Comparison of ENCODE assay signal across 20 cellular contexts in genomic region chr1:216464489-216464888, GRCh38. TPM values are rescaled to one million over a fixed set of nuclear protein-coding genes. Genes with fewer than 3 reads are reported as not detected.
A peak's percentile ranks its signal among the peaks of the same experiment; 100 is the strongest.
DNase-seq lines count a peak whose midpoint lies in the region; ATAC-seq and TF ChIP-seq lines count a peak whose summit lies in the region.
"Had no signal": no experiment of that assay in that cellular context is flagged by ENCODE, and none has a peak within 500 bp of the region (broad histone marks: within the 10 kb centered on the region; RNA-seq: fewer than 3 reads in every experiment).

No MANE protein-coding gene starts in this region.

- H3K4ac ChIP-seq in mesenchymal stem cell (ENCODE audit: low read depth in 1 of 2, low read length in 2 of 2) = no peak overlapping the region

- no peaks in the 10 kb centered on the region for H3K36me3 Mint-ChIP-seq in CD8-positive, alpha-beta T cell
- H3K36me3 Mint-ChIP-seq: CD4-positive, alpha-beta memory T cell; naive B cell had no signal

- H2BK120ac ChIP-seq in mesenchymal stem cell (ENCODE audit: low read depth, low read length) = no peak overlapping the region

- no peaks in the 10 kb centered on the region for H3K9me3 ChIP-seq in mesenchymal stem cell (ENCODE audit: control insufficient read depth, low read length)
- H3K9me3 ChIP-seq in CD8-positive, alpha-beta T cell (ENCODE audit: low read length) = no peaks in the 10 kb centered on the region
- H3K9me3 ChIP-seq: colonic mucosa, gastroesophageal sphincter had no signal

- H3K4me1 Mint-ChIP-seq in CD8-positive, alpha-beta T cell (ENCODE audit: low read depth) = no peaks in the 10 kb centered on the region
- H3K4me1 Mint-ChIP-seq: CD4-positive, alpha-beta memory T cell; naive B cell had no signal

- TF ChIP-seq CTCF in cardiac fibroblast (IDR thresholded peaks at IDR 0.05; ENCODE audit: low read depth, low read length) = no peak
- no peak for TF ChIP-seq CTCF in CD8-positive, alpha-beta T cell (IDR thresholded peaks at IDR 0.05)

- CTCF ChIA-PET in CD8-positive, alpha-beta T cell (lab: Charles Lee) = interaction anchor here (0.7 kb wide), 1 partner anchor 377 kb away, joined by 3 read pairs; no protein-coding TSS in a partner anchor

- no peak overlapping the region for H3K4me3 Mint-ChIP-seq in CD8-positive, alpha-beta T cell
- H3K4me3 Mint-ChIP-seq: CD4-positive, alpha-beta memory T cell; naive B cell had no signal

- H3K27ac Mint-ChIP-seq in CD8-positive, alpha-beta T cell = no peak overlapping the region
- H3K27ac Mint-ChIP-seq: CD4-positive, alpha-beta memory T cell had no signal

- no peaks in the 10 kb centered on the region for H3K36me3 ChIP-seq in mesenchymal stem cell (ENCODE audit: control insufficient read depth in 1 of 2, insufficient read depth in 2 of 2, low read depth in 1 of 2, low read length in 2 of 2)
- no peaks in the 10 kb centered on the region for H3K36me3 ChIP-seq in CD8-positive, alpha-beta T cell (ENCODE audit: insufficient read depth, low read length)
- H3K36me3 ChIP-seq: colonic mucosa, gastroesophageal sphincter had no signal

- no peak overlapping the region for H2BK15ac ChIP-seq in mesenchymal stem cell (ENCODE audit: low read depth, poor library complexity, severe bottlenecking)

- no peak overlapping the region for H4K91ac ChIP-seq in mesenchymal stem cell (ENCODE audit: low read length)

- H3K4me3 ChIP-seq in cardiac fibroblast (replicated peaks in 1 of 2; ENCODE audit: low read depth in 2 of 2, low read length in 2 of 2) = no peak overlapping the region
- H3K4me3 ChIP-seq in mesenchymal stem cell (ENCODE audit: insufficient read depth in 1 of 2, low read depth in 1 of 2, low read length in 2 of 2) = no peak overlapping the region
- no peak overlapping the region for H3K4me3 ChIP-seq in CD8-positive, alpha-beta T cell (ENCODE audit: low read depth, low read length)
- H3K4me3 ChIP-seq: colonic mucosa, gastroesophageal sphincter had no signal

- peaks cover 3% of the 10 kb centered on the region for H3K4me1 ChIP-seq in mesenchymal stem cell (ENCODE audit: control insufficient read depth, insufficient read depth, low read depth, low read length)
- no peaks in the 10 kb centered on the region for H3K4me1 ChIP-seq in CD8-positive, alpha-beta T cell (ENCODE audit: insufficient read depth, low read length)
- H3K4me1 ChIP-seq: colonic mucosa, gastroesophageal sphincter had no signal

- ATAC-seq in HG02642 (IDR thresholded peaks at IDR 0.05; ENCODE audit: poor library complexity, unreplicated experiment) (no peak), GM19463 (IDR thresholded peaks at IDR 0.05; ENCODE audit: unreplicated experiment) (no peak)
- ATAC-seq in CD8-positive, alpha-beta T cell = no peak
- ATAC-seq: gastroesophageal sphincter; stimulated activated naive CD8-positive, alpha-beta T cell treated with anti-CD3 and anti-CD28 coated beads, Interleukin-15, Interleukin-2, amounts not matched to agents 100 U/mL and 50 U/mL, for 24 hours had no signal

- H3K9ac ChIP-seq in mesenchymal stem cell (ENCODE audit: low read length) = no peak overlapping the region

- DNase-seq in COLO829 (ENCODE audit: low spot score) = peak; percentile 73
- DNase-seq in M059J (ENCODE audit: low read depth) = peak; percentile 84
- DNase-seq in cardiac fibroblast (ENCODE audit: low read depth in 2 of 2) = peak; percentile 76 to 91
- DNase-seq in mesenchymal stem cell = peak; percentile 83
- no peak for DNase-seq in mucosa of gallbladder (ENCODE audit: low spot score)
- DNase-seq in CD8-positive, alpha-beta T cell = no peak
- DNase-seq: activated CD4-positive, alpha-beta T cell treated with anti-CD3 and anti-CD28 coated beads, Interleukin-2, amount 50 U/mL, for 48 hours; activated naive CD4-positive, alpha-beta T cell treated with Interleukin-2 at 50 U/mL for 16 hours; CD4-positive, alpha-beta memory T cell; colonic mucosa; MM.1S; naive B cell; NCI-H2171; OCI-M1; stimulated activated CD4-positive, alpha-beta T cell treated with anti-CD3 and anti-CD28 coated beads, Interleukin-4, amount 100 ng/mL, for 1 hour; stimulated activated naive CD8-positive, alpha-beta T cell treated with anti-CD3 and anti-CD28 coated beads, Interleukin-15, Interleukin-2, amounts not matched to agents 100 U/mL and 50 U/mL, for 24 hours; T-helper 9 cell had no signal

- POLR2A ChIA-PET in CD8-positive, alpha-beta T cell (lab: Charles Lee) = no interaction called here

- H3K23ac ChIP-seq in mesenchymal stem cell (ENCODE audit: low read length in 2 of 2) = no peak overlapping the region

- WGBS in mesenchymal stem cell = no CpG with 5 or more reads among the region's 1 CpG

- H2BK12ac ChIP-seq in mesenchymal stem cell (ENCODE audit: low read length in 2 of 2) = no peak overlapping the region

- intact Hi-C loops in CD8-positive, alpha-beta T cell (cut with DNase I, micrococcal nuclease) = no loop called here

- no peak overlapping the region for H3K14ac ChIP-seq in mesenchymal stem cell (ENCODE audit: low read length in 2 of 2)

- H3K27me3 ChIP-seq in mesenchymal stem cell (ENCODE audit: control insufficient read depth in 1 of 2, insufficient read depth in 1 of 2, low read length in 2 of 2) = no peaks in the 10 kb centered on the region
- H3K27me3 ChIP-seq in CD8-positive, alpha-beta T cell (ENCODE audit: insufficient read depth, low read length) = no peaks in the 10 kb centered on the region
- H3K27me3 ChIP-seq: colonic mucosa, gastroesophageal sphincter had no signal

- no peak overlapping the region for H2AK5ac ChIP-seq in mesenchymal stem cell (ENCODE audit: low read length, severe bottlenecking)

- H3K9me3 Mint-ChIP-seq in CD8-positive, alpha-beta T cell = peaks cover 17% of the 10 kb centered on the region

- H4K8ac ChIP-seq in mesenchymal stem cell (ENCODE audit: low read length) = no peak overlapping the region

- H2AFZ ChIP-seq in mesenchymal stem cell (ENCODE audit: low read depth, low read length) = no peak overlapping the region

- no peak overlapping the region for H3K27ac ChIP-seq in mesenchymal stem cell (ENCODE audit: low read length, poor library complexity, severe bottlenecking)
- no peak overlapping the region for H3K27ac ChIP-seq in CD8-positive, alpha-beta T cell (ENCODE audit: low read depth, low read length)
- H3K27ac ChIP-seq: colonic mucosa, gastroesophageal sphincter had no signal

- H3K18ac ChIP-seq in mesenchymal stem cell (ENCODE audit: low read depth in 1 of 2, low read length in 2 of 2) = no peak overlapping the region

- H3K27me3 Mint-ChIP-seq in CD8-positive, alpha-beta T cell (ENCODE audit: low read depth) = no peaks in the 10 kb centered on the region
- H3K27me3 Mint-ChIP-seq: CD4-positive, alpha-beta memory T cell; naive B cell had no signal

- H3K4me2 ChIP-seq in mesenchymal stem cell (ENCODE audit: low read length, poor library complexity, severe bottlenecking) = no peak overlapping the region

- H2BK5ac ChIP-seq in mesenchymal stem cell (ENCODE audit: low read depth, low read length, poor library complexity, severe bottlenecking) = no peak overlapping the region

- no peaks in the 10 kb centered on the region for H3K79me1 ChIP-seq in mesenchymal stem cell (replicated peaks; ENCODE audit: low read length, poor library complexity, severe bottlenecking)

RNA-seq across cellular contexts. Expression of gene USH2A, which starts 41.2 kb away (rescaled TPM):
- total RNA-seq in M059J (2014; rRNA removed; shearing (Covaris generic)) = not detected in 2 replicates
- polyA plus RNA-seq in mesenchymal stem cell (2013, experiment 1 of 2) = not detected
- under 0.01 TPM for polyA plus RNA-seq in mesenchymal stem cell (2013, experiment 2 of 2)
- 0.03 TPM for total RNA-seq in mucosa of gallbladder
- total RNA-seq in CD8-positive, alpha-beta T cell = not detected
- total RNA-seq: CD4-positive, alpha-beta memory T cell had no signal
- polyA plus RNA-seq: CD4-positive, alpha-beta memory T cell had no signal

Comparison
In these comparisons a context has a peak if more than half of its experiments do, and no peak if none do; other contexts are left out.
1. DNase-seq: peak in COLO829 (single experiment), M059J (single experiment), cardiac fibroblast (2 of 2) and mesenchymal stem cell (single experiment); none in mucosa of gallbladder (single experiment) and CD8-positive, alpha-beta T cell (0 of 7).